In the genomic region with DNA sequence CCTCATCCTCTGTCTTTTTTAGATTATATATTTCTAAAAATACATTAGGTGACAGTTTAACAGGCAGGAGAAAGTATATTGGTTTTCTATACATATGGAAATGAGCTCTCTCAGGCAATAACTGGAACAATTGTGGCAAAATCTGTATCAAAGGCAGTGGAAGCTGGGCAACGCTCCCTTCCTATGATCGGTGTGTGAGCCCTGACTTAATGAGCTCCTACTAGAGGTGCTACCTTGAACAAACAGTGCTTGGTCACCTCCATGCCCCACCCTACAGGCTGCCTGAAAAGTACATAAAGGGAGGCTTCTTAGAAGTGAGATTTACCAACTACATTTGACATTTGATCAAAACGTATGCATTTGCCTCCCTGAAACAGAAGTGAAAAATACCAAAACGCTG, we compare ENCODE assay signal across 19 cellular contexts.
DNase-seq lines count a peak whose midpoint lies in the region; ATAC-seq and TF ChIP-seq lines count a peak whose summit lies in the region.
"Had no signal": no experiment of that assay in that cellular context is flagged by ENCODE, and none has a peak within 500 bp of the region (broad histone marks: within the 10 kb centered on the region; RNA-seq: fewer than 3 reads in every experiment).

No MANE protein-coding gene starts in this region.

- dilution Hi-C loops in IMR-90 (cut with HindIII; ENCODE audit: low sequenced_read_pairs, unreplicated experiment) = no loop called here

- H3K23ac ChIP-seq in IMR-90 (ENCODE audit: low read depth, low read length) = no peak overlapping the region

- no peak overlapping the region for H3K4me2 ChIP-seq in IMR-90 (ENCODE audit: low read depth, low read length)
- peak overlapping the region; percentile 53 for H3K4me2 ChIP-seq in OCI-LY3 (ENCODE audit: low read length)
- peak overlapping the region; percentile 87 for H3K4me2 ChIP-seq in smooth muscle cell

- H3K14ac ChIP-seq in IMR-90 (replicated peaks; ENCODE audit: low read depth, low read length) = no peak overlapping the region

- no peak overlapping the region for H2BK120ac ChIP-seq in IMR-90 (ENCODE audit: low read depth, low read length)

- H2AK9ac ChIP-seq in IMR-90 (replicated peaks; ENCODE audit: low read depth, low read length, poor library complexity) = no peak overlapping the region

- no peak overlapping the region for H2AFZ ChIP-seq in IMR-90 (replicated peaks; ENCODE audit: low read length, poor library complexity)
- H2AFZ ChIP-seq in OCI-LY3 (ENCODE audit: low read depth, low read length) = no peak overlapping the region
- no peak overlapping the region for H2AFZ ChIP-seq in smooth muscle cell (ENCODE audit: low read depth)

- no peak overlapping the region for H3K27ac Mint-ChIP-seq in effector memory CD8-positive, alpha-beta T cell
- H3K27ac Mint-ChIP-seq: activated CD4-positive, alpha-beta T cell treated with anti-CD3 and anti-CD28 coated beads for 36 hours; activated CD8-positive, alpha-beta memory T cell treated with anti-CD3 and anti-CD28 coated beads, Interleukin-2, amount 10 ng/mL, durations not matched to agents 7 days and 5 days; activated T-helper 17 cell treated with anti-CD3 and anti-CD28 coated beads, Interleukin-2, amount 50 U/mL, for 72 hours had no signal

- H3K27me3 Mint-ChIP-seq in effector memory CD8-positive, alpha-beta T cell = peaks cover 8 to 31% of the 10 kb centered on the region in 2 donors

- intact Hi-C loops in IMR-90 (cut with micrococcal nuclease) = no loop called here

- no peak overlapping the region for H3K18ac ChIP-seq in IMR-90 (ENCODE audit: low read depth, low read length)

- no peak for ATAC-seq in IMR-90 (ENCODE audit: low read depth)
- ATAC-seq in effector memory CD8-positive, alpha-beta T cell (replicated peaks) = no peak
- ATAC-seq: activated CD4-positive, alpha-beta T cell treated with anti-CD3 and anti-CD28 coated beads for 36 hours; activated CD8-positive, alpha-beta memory T cell treated with anti-CD3 and anti-CD28 coated beads, Interleukin-2, amount 10 ng/mL, durations not matched to agents 7 days and 5 days; activated T-helper 17 cell treated with anti-CD3 and anti-CD28 coated beads, Interleukin-2, amount 50 U/mL, for 72 hours; left ventricle myocardium superior had no signal

- H3K9me3 Mint-ChIP-seq in effector memory CD8-positive, alpha-beta T cell = no peaks in the 10 kb centered on the region
- H3K9me3 Mint-ChIP-seq: activated T-helper 17 cell treated with anti-CD3 and anti-CD28 coated beads, Interleukin-2, amount 50 U/mL, for 72 hours had no signal

- H2BK5ac ChIP-seq in IMR-90 (ENCODE audit: low read depth, low read length, poor library complexity, severe bottlenecking) = no peak overlapping the region

- H3K79me1 ChIP-seq in IMR-90 (ENCODE audit: low read depth in 1 of 2, low read length in 2 of 2) = no peaks in the 10 kb centered on the region

- H3K36me3 Mint-ChIP-seq in effector memory CD8-positive, alpha-beta T cell (ENCODE audit: insufficient read depth) = no peaks in the 10 kb centered on the region
- H3K36me3 Mint-ChIP-seq: activated CD8-positive, alpha-beta memory T cell treated with anti-CD3 and anti-CD28 coated beads, Interleukin-2, amount 10 ng/mL, durations not matched to agents 7 days and 5 days had no signal

- in situ Hi-C loops in IMR-90 (cut with MboI; ENCODE audit: low sequenced_read_pairs) = no loop called here
- in situ Hi-C loops in G401 (cut with HindIII; ENCODE audit: low sequenced_read_pairs) = no loop called here

- H4K91ac ChIP-seq in IMR-90 (ENCODE audit: insufficient read depth, low read depth, low read length) = no peak overlapping the region

- BruUV-seq in IMR-90 (replicated peaks; lab: Mats Ljungman, UMichigan) = no TSS peak

- POLR2A ChIA-PET in IMR-90 (lab: Charles Lee; ENCODE audit: unreplicated experiment) = no interaction called here

- H3K27ac ChIP-seq in IMR-90 (ENCODE audit: insufficient read depth, low read length) = no peak overlapping the region
- H3K27ac ChIP-seq in OCI-LY3 (ENCODE audit: low read length) = no peak overlapping the region
- no peak overlapping the region for H3K27ac ChIP-seq in smooth muscle cell (ENCODE audit: low read depth)

- H3K4me3 ChIP-seq in IMR-90 (ENCODE audit: insufficient read depth, low read depth, low read length) = no peak overlapping the region
- peak overlapping the region; percentile 20 for H3K4me3 ChIP-seq in OCI-LY3 (ENCODE audit: low read length)
- no peak overlapping the region for H3K4me3 ChIP-seq in smooth muscle cell

- TF ChIP-seq CTCF in IMR-90 (conservative IDR thresholded peaks at IDR 0.05; ENCODE audit: low read depth, low read length) = no peak
- no peak for TF ChIP-seq CTCF in OCI-LY3 (IDR thresholded peaks at IDR 0.05; ENCODE audit: low read depth, low read length)
- TF ChIP-seq CTCF in smooth muscle cell (IDR thresholded peaks at IDR 0.05; ENCODE audit: borderline replicate concordance, insufficient read depth, poor library complexity, severe bottlenecking) = no peak

- H3K4me1 ChIP-seq in IMR-90 (ENCODE audit: control insufficient read depth, insufficient read depth, low read length) (peaks cover 1% of the 10 kb centered on the region; the same call in 1 of the 2 replicates), OCI-LY3 (ENCODE audit: low read length) (peaks cover 27% of the 10 kb centered on the region), smooth muscle cell (ENCODE audit: low read depth) (peaks cover 25% of the 10 kb centered on the region)

- H3K9me3 ChIP-seq in IMR-90 (ENCODE audit: control insufficient read depth, insufficient read depth, low read length) (no peaks in the 10 kb centered on the region), OCI-LY3 (ENCODE audit: insufficient read depth, low read length) (no peaks in the 10 kb centered on the region), smooth muscle cell (replicated peaks; ENCODE audit: low read depth) (no peaks in the 10 kb centered on the region)
- H3K9me3 ChIP-seq: Caco-2, SK-N-SH had no signal

- H4K5ac ChIP-seq in IMR-90 (ENCODE audit: low read depth, low read length) = no peak overlapping the region

- no peak for TF ChIP-seq RAD21 in IMR-90 (IDR thresholded peaks at IDR 0.05; ENCODE audit: low read length)

- no peak overlapping the region for H3K9ac ChIP-seq in IMR-90 (ENCODE audit: low read depth, low read length)
- H3K9ac ChIP-seq in OCI-LY3 (ENCODE audit: low read length) = no peak overlapping the region
- H3K9ac ChIP-seq in smooth muscle cell (ENCODE audit: low read depth) = no peak overlapping the region
- H3K9ac ChIP-seq: SK-N-SH had no signal

- no peak for TF ChIP-seq POLR2A in IMR-90 (IDR thresholded peaks at IDR 0.05; ENCODE audit: low read depth, low read length)

- H3K56ac ChIP-seq in IMR-90 (ENCODE audit: extremely low read depth, insufficient read depth, low read length) = no peak overlapping the region

- H4K8ac ChIP-seq in IMR-90 (ENCODE audit: low read depth in 2 of 2, low read length in 2 of 2) = no peak overlapping the region

- H3K4me1 Mint-ChIP-seq in effector memory CD8-positive, alpha-beta T cell (ENCODE audit: low read depth in 2 of 2) = no peaks in the 10 kb centered on the region
- H3K4me1 Mint-ChIP-seq: activated CD4-positive, alpha-beta T cell treated with anti-CD3 and anti-CD28 coated beads for 36 hours; activated CD8-positive, alpha-beta memory T cell treated with anti-CD3 and anti-CD28 coated beads, Interleukin-2, amount 10 ng/mL, durations not matched to agents 7 days and 5 days; activated T-helper 17 cell treated with anti-CD3 and anti-CD28 coated beads, Interleukin-2, amount 50 U/mL, for 72 hours had no signal

- H3K79me2 ChIP-seq in OCI-LY3 (ENCODE audit: low read length) (no peaks in the 10 kb centered on the region), smooth muscle cell (ENCODE audit: low read depth) (no peaks in the 10 kb centered on the region)

- no peak overlapping the region; the same call in 1 of the 2 replicates for H2AK5ac ChIP-seq in IMR-90 (ENCODE audit: low read depth, low read length)

- H3K36me3 ChIP-seq in IMR-90 (ENCODE audit: control insufficient read depth, insufficient read depth, low read length) (no peaks in the 10 kb centered on the region; the same call in 1 of the 2 replicates), OCI-LY3 (replicated peaks; ENCODE audit: low read depth, low read length) (no peaks in the 10 kb centered on the region), smooth muscle cell (ENCODE audit: low read depth) (no peaks in the 10 kb centered on the region)

- no CpG with 5 or more reads among the region's 4 CpGs for WGBS in IMR-90 (ENCODE audit: extremely low coverage in 2 of 2, insufficient read length in 1 of 2), 2 experiments
- WGBS in smooth muscle cell (ENCODE audit: low lambda C conversion rate) = 85% methylated on average over 4 of the region's 4 CpGs

- H3K4ac ChIP-seq in IMR-90 (ENCODE audit: low read depth, low read length) = 0 out of 2 replicates have a peak overlapping the region, but pooled peaks have one; percentile 10

- no peak overlapping the region for H3K4me3 Mint-ChIP-seq in effector memory CD8-positive, alpha-beta T cell
- H3K4me3 Mint-ChIP-seq: activated CD4-positive, alpha-beta T cell treated with anti-CD3 and anti-CD28 coated beads for 36 hours; activated CD8-positive, alpha-beta memory T cell treated with anti-CD3 and anti-CD28 coated beads, Interleukin-2, amount 10 ng/mL, durations not matched to agents 7 days and 5 days; activated T-helper 17 cell treated with anti-CD3 and anti-CD28 coated beads, Interleukin-2, amount 50 U/mL, for 72 hours had no signal

- no peaks in the 10 kb centered on the region for H4K20me1 ChIP-seq in IMR-90 (ENCODE audit: insufficient read depth, low read length)
- no peaks in the 10 kb centered on the region for H4K20me1 ChIP-seq in OCI-LY3 (ENCODE audit: insufficient read depth, low read length)
- no peaks in the 10 kb centered on the region for H4K20me1 ChIP-seq in smooth muscle cell (ENCODE audit: low read depth)

- peaks cover 10% of the 10 kb centered on the region for H3K27me3 ChIP-seq in IMR-90 (ENCODE audit: control insufficient read depth, insufficient read depth, low read length)
- H3K27me3 ChIP-seq in OCI-LY3 (ENCODE audit: low read depth, low read length) = no peaks in the 10 kb centered on the region
- peaks cover 20% of the 10 kb centered on the region for H3K27me3 ChIP-seq in smooth muscle cell (ENCODE audit: low read depth)

- no peaks in the 10 kb centered on the region for H3K9me1 ChIP-seq in IMR-90 (ENCODE audit: insufficient read depth, low read length)

- H3F3A ChIP-seq in smooth muscle cell (ENCODE audit: low read depth) = no peaks in the 10 kb centered on the region

- H2BK15ac ChIP-seq in IMR-90 (ENCODE audit: low read depth, low read length) = no peak overlapping the region

- H2BK20ac ChIP-seq in IMR-90 (ENCODE audit: low read depth, low read length) = no peak overlapping the region

- no peak for DNase-seq in IMR-90
- DNase-seq in left kidney (ENCODE audit: low read depth, low spot score) = peak; percentile 39
- DNase-seq in smooth muscle cell (lab: John Stamatoyannopoulos, UW; ENCODE audit: unreplicated experiment) = no peak
- DNase-seq in effector memory CD8-positive, alpha-beta T cell = no peak
- no peak for DNase-seq in superior temporal gyrus (ENCODE audit: extremely low spot score)
- no peak for DNase-seq in G401 (ENCODE audit: low spot score)
- DNase-seq: activated CD4-positive, alpha-beta T cell treated with anti-CD3 and anti-CD28 coated beads for 36 hours; activated CD8-positive, alpha-beta memory T cell treated with anti-CD3 and anti-CD28 coated beads, Interleukin-2, amount 10 ng/mL, durations not matched to agents 7 days and 5 days; AML-193; Caco-2; left ventricle myocardium superior; NCI-H1694; NCI-H524; posterior cingulate gyrus; stimulated activated CD4-positive, alpha-beta T cell treated with anti-CD3 and anti-CD28 coated beads, Interleukin-4, amount 100 ng/mL, for 1 hour; substantia nigra had no signal

- CTCF ChIA-PET in IMR-90 (lab: Yijun Ruan, JAX) = interaction anchor here (0.6 to 0.8 kb wide), 2 partner anchors 12 to 20 kb away, joined by 3 read pairs; no protein-coding TSS in a partner anchor
